1 cellular context compared by ENCODE assay signal in the genomic region with DNA sequence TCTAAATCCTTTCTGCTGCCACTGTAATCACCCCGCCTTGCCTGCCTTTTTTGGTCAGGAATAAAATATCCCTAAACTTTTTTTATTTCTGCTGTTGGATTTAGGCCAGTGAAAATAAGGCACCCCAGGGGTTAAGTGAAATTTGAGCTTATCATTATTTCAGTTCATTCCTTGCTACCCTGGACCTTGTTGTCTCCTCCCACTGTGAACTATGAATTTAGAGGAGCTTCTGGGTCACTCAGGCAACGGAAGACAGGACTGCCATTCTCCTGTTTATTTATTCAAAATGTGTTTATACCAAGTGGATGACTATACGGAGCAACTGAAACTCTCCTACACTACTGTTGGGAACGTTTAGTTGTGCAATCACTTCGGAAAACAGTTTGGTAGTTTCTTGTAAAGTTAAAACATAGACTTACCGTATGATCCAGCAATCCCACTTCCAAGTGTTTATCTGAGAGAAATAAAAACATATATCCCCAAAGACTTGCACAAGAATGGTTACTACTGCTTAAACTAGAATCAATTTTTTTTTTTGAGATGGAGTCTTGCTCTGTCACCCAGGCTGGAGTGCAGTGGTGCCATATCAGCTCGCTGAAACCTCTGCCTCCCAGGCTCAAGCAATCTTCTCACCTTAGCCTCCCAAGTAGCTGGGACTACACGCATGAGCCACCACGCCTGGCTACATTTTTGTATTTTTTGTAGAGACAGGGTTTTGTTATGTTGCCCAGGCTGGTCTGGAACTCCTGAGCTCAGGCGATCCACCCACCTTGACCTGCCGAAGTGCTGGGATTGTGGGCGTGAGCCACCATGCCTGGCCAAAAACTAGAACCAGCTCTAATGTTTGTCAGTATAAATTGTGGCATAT.
TF ChIP-seq lines count a peak whose summit lies in the region.

No MANE protein-coding gene starts in this region.

TF ChIP-seq in HepG2, 621 proteins besides CTCF, POLR2A, EP300 and RAD21 (continued from another document):
- no peak for TF ChIP-seq ZNF674 (CRISPR knock-in tag; IDR thresholded peaks at IDR 0.05; ENCODE audit: low read depth)
- TF ChIP-seq, protein P1, sequence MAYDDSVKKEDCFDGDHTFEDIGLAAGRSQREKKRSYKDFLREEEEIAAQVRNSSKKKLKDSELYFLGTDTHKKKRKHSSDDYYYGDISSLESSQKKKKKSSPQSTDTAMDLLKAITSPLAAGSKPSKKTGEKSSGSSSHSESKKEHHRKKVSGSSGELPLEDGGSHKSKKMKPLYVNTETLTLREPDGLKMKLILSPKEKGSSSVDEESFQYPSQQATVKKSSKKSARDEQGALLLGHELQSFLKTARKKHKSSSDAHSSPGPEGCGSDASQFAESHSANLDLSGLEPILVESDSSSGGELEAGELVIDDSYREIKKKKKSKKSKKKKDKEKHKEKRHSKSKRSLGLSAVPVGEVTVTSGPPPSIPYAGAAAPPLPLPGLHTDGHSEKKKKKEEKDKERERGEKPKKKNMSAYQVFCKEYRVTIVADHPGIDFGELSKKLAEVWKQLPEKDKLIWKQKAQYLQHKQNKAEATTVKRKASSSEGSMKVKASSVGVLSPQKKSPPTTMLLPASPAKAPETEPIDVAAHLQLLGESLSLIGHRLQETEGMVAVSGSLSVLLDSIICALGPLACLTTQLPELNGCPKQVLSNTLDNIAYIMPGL (CRISPR knock-in tag; IDR thresholded peaks at IDR 0.05; ENCODE audit: borderline replicate concordance in 1 of 2, low read depth in 1 of 2): no peak
- TF ChIP-seq WIZ (CRISPR knock-in tag; IDR thresholded peaks at IDR 0.05): no peak
- no peak for TF ChIP-seq PRMT3 (CRISPR knock-in tag; IDR thresholded peaks at IDR 0.05; ENCODE audit: borderline replicate concordance, low read depth)
- TF ChIP-seq, protein P2, sequence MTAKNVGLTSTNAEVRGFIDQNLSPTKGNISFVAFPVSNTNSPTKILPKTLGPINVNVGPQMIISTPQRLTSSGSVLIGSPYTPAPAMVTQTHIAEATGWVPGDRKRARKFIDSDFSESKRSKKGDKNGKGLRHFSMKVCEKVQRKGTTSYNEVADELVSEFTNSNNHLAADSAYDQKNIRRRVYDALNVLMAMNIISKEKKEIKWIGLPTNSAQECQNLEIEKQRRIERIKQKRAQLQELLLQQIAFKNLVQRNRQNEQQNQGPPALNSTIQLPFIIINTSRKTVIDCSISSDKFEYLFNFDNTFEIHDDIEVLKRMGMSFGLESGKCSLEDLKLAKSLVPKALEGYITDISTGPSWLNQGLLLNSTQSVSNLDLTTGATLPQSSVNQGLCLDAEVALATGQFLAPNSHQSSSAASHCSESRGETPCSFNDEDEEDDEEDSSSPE (CRISPR knock-in tag; IDR thresholded peaks at IDR 0.05): no peak
- TF ChIP-seq, protein P3, sequence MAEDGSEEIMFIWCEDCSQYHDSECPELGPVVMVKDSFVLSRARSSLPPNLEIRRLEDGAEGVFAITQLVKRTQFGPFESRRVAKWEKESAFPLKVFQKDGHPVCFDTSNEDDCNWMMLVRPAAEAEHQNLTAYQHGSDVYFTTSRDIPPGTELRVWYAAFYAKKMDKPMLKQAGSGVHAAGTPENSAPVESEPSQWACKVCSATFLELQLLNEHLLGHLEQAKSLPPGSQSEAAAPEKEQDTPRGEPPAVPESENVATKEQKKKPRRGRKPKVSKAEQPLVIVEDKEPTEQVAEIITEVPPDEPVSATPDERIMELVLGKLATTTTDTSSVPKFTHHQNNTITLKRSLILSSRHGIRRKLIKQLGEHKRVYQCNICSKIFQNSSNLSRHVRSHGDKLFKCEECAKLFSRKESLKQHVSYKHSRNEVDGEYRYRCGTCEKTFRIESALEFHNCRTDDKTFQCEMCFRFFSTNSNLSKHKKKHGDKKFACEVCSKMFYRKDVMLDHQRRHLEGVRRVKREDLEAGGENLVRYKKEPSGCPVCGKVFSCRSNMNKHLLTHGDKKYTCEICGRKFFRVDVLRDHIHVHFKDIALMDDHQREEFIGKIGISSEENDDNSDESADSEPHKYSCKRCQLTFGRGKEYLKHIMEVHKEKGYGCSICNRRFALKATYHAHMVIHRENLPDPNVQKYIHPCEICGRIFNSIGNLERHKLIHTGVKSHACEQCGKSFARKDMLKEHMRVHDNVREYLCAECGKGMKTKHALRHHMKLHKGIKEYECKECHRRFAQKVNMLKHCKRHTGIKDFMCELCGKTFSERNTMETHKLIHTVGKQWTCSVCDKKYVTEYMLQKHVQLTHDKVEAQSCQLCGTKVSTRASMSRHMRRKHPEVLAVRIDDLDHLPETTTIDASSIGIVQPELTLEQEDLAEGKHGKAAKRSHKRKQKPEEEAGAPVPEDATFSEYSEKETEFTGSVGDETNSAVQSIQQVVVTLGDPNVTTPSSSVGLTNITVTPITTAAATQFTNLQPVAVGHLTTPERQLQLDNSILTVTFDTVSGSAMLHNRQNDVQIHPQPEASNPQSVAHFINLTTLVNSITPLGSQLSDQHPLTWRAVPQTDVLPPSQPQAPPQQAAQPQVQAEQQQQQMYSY (CRISPR knock-in tag; IDR thresholded peaks at IDR 0.05): no peak
- TF ChIP-seq RELA (CRISPR knock-in tag; IDR thresholded peaks at IDR 0.05): no peak
- TF ChIP-seq ZNF552 (CRISPR knock-in tag; IDR thresholded peaks at IDR 0.05; ENCODE audit: borderline replicate concordance): no peak
- TF ChIP-seq SP5 (CRISPR knock-in tag; IDR thresholded peaks at IDR 0.05; ENCODE audit: borderline replicate concordance, low read depth): peak; percentile 41; the same call in 1 of the 2 replicates
- TF ChIP-seq MTF2 (CRISPR knock-in tag; IDR thresholded peaks at IDR 0.05; ENCODE audit: borderline replicate concordance): no peak
